1 cellular context compared by ENCODE assay signal in genomic region chr4:11480683-11481082, GRCh38.
A peak's percentile ranks its signal among the peaks of the same experiment; 100 is the strongest.
TF ChIP-seq lines count a peak whose summit lies in the region.

No MANE protein-coding gene starts in this region.

TF ChIP-seq in GM12878, 131 proteins besides CTCF, POLR2A, EP300 and RAD21 (continued from another document):
- TF ChIP-seq ETV6 (conservative IDR thresholded peaks at IDR 0.05 in 1 of 2, IDR thresholded peaks at IDR 0.05 in 1 of 2; ENCODE audit: borderline replicate concordance in 1 of 2, low read depth in 1 of 2): peak in 1 of 2 experiments; percentile 70; a peak in 1 of 4 replicates
- no peak for TF ChIP-seq NR2C2 (IDR thresholded peaks at IDR 0.05; ENCODE audit: borderline replicate concordance, control insufficient read depth, insufficient read length, low read depth)
- TF ChIP-seq ATF2 (IDR thresholded peaks at IDR 0.05; ENCODE audit: low read length): no peak
- TF ChIP-seq NKRF (conservative IDR thresholded peaks at IDR 0.05): no peak
- TF ChIP-seq RCOR1 (conservative IDR thresholded peaks at IDR 0.05; ENCODE audit: low read depth, low read length): no peak
- TF ChIP-seq JUNB (IDR thresholded peaks at IDR 0.05): peak; percentile 14; the same call in 1 of the 2 replicates
- peak; percentile 37; the same call in 1 of the 2 replicates for TF ChIP-seq EED (IDR thresholded peaks at IDR 0.05; ENCODE audit: low read depth)
- no peak for TF ChIP-seq EGR1 (IDR thresholded peaks at IDR 0.05; ENCODE audit: borderline replicate concordance in 1 of 2, low read depth in 2 of 2, low read length in 2 of 2)
- no peak for TF ChIP-seq TCF12 (IDR thresholded peaks at IDR 0.05; ENCODE audit: low read depth, low read length)
- no peak for TF ChIP-seq SIN3A (IDR thresholded peaks at IDR 0.05; ENCODE audit: low read depth, low read length)
- no peak for TF ChIP-seq SRF (IDR thresholded peaks at IDR 0.05; ENCODE audit: low read depth in 2 of 2, low read length in 2 of 2)
TF ChIP-seq in GM12878: peak in this region for 3.
